Comparison of ENCODE assay signal across 15 cellular contexts in the genomic region with DNA sequence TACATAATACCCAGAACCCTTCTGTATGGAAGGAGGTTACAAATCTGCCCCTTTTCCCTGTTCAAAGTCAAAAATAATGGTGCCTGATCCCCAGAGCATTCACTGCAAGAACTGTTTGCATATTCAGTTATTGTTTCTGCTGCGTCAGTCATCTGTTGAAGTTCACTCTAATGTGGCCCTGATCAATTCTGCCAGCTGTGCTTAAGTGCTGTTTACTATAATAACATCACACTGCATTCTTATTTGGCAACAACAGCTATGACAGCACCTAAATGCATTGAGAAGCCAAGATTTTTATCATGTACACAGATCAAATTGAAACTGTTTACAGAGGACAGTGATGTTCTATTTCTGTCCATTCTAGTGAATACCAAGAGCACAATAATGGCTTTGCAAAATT.
DNase-seq lines count a peak whose midpoint lies in the region; ATAC-seq and TF ChIP-seq lines count a peak whose summit lies in the region.
"Had no signal": no experiment of that assay in that cellular context is flagged by ENCODE, and none has a peak within 500 bp of the region (broad histone marks: within the 10 kb centered on the region; RNA-seq: fewer than 3 reads in every experiment).

No MANE protein-coding gene starts in this region.

- no peaks in the 10 kb centered on the region for H3K27me3 Mint-ChIP-seq in mesothelial cell of epicardium (ENCODE audit: low read depth)
- H3K27me3 Mint-ChIP-seq: activated naive CD8-positive, alpha-beta T cell treated with anti-CD3 and anti-CD28 coated beads, Interleukin-2, amount 50 U/mL, for 24 hours; central memory CD8-positive, alpha-beta T cell had no signal

- intact Hi-C loops in right lobe of liver (cut with DNase I): no loop called here
- intact Hi-C loops in transverse colon (cut with DNase I; ENCODE audit: low total_unique reads): no loop called here

- H3K27ac ChIP-seq in right lobe of liver (no peak overlapping the region), transverse colon (no peak overlapping the region)

- H3K4me3 ChIP-seq in right lobe of liver (no peak overlapping the region), transverse colon (no peak overlapping the region)

- CTCF ChIA-PET in HEK293T (lab: Yijun Ruan, JAX): no interaction called here

- H3K36me3 Mint-ChIP-seq in mesothelial cell of epicardium: no peaks in the 10 kb centered on the region

- H3K27me3 ChIP-seq in right lobe of liver (no peaks in the 10 kb centered on the region), transverse colon (no peaks in the 10 kb centered on the region)

- ATAC-seq in right lobe of liver (no peak), GM21367 (IDR thresholded peaks at IDR 0.05; ENCODE audit: unreplicated experiment) (no peak)
- ATAC-seq: activated naive CD8-positive, alpha-beta T cell treated with anti-CD3 and anti-CD28 coated beads, Interleukin-2, amount 50 U/mL, for 24 hours; activated T-cell treated with anti-CD3 and anti-CD28 coated beads, Interleukin-2, amount 50 U/mL, for 4 hours had no signal

- H3K4me1 ChIP-seq in right lobe of liver (no peaks in the 10 kb centered on the region), transverse colon (no peaks in the 10 kb centered on the region)

- H3K9me3 Mint-ChIP-seq in mesothelial cell of epicardium: no peaks in the 10 kb centered on the region
- H3K9me3 Mint-ChIP-seq: activated naive CD8-positive, alpha-beta T cell treated with anti-CD3 and anti-CD28 coated beads, Interleukin-2, amount 50 U/mL, for 24 hours; activated T-cell treated with anti-CD3 and anti-CD28 coated beads, Interleukin-2, amount 50 U/mL, for 4 hours; neural crest cell had no signal

- TF ChIP-seq EP300 in transverse colon (IDR thresholded peaks at IDR 0.05; ENCODE audit: low read depth): no peak

- H3K4me1 Mint-ChIP-seq in mesothelial cell of epicardium: peaks cover 53% of the 10 kb centered on the region
- H3K4me1 Mint-ChIP-seq: activated naive CD8-positive, alpha-beta T cell treated with anti-CD3 and anti-CD28 coated beads, Interleukin-2, amount 50 U/mL, for 24 hours; central memory CD8-positive, alpha-beta T cell had no signal

- in situ Hi-C loops in transverse colon (cut with MboI; ENCODE audit: low pct_ligation_motif_present in 1 of 4, low pct_unique_long_range_greater_than_20kb in 1 of 4, low sequenced_read_pairs in 3 of 4): no loop called here

- WGBS in right lobe of liver (ENCODE audit: insufficient coverage, low coverage, low lambda C conversion rate, missing lambda C conversion rate): 36% methylated on average over 1 of the region's 1 CpG
- WGBS in transverse colon (ENCODE audit: low coverage in 1 of 2), 2 donors: 61 to 79% methylated on average over 1 of the region's 1 CpG

- H3K27ac Mint-ChIP-seq in mesothelial cell of epicardium: peak overlapping the region; percentile 60
- H3K27ac Mint-ChIP-seq: activated naive CD8-positive, alpha-beta T cell treated with anti-CD3 and anti-CD28 coated beads, Interleukin-2, amount 50 U/mL, for 24 hours had no signal

- DNase-seq in HEK293T (ENCODE audit: extremely low spot score): no peak
- DNase-seq in NCI-H1694 (lab: John Stamatoyannopoulos, UW): peak; percentile 67
- DNase-seq in NCI-H774 (lab: John Stamatoyannopoulos, UW): peak; percentile 18
- no peak for DNase-seq in mesothelial cell of epicardium (ENCODE audit: low spot score in 2 of 2, unreplicated experiment in 2 of 2)
- DNase-seq in right lobe of liver: no peak
- DNase-seq in transverse colon: no peak
- DNase-seq in NCI-H2196 (lab: John Stamatoyannopoulos, UW; ENCODE audit: unreplicated experiment): no peak
- DNase-seq: activated CD4-positive, alpha-beta T cell treated with anti-CD3 and anti-CD28 coated beads, Interleukin-2, amount 50 U/mL, for 1 hour; activated naive CD8-positive, alpha-beta T cell treated with anti-CD3 and anti-CD28 coated beads, Interleukin-2, amount 50 U/mL, for 24 hours; activated T-cell treated with anti-CD3 and anti-CD28 coated beads, Interleukin-2, amount 50 U/mL, for 4 hours; KBM-7; NCI-H2029 had no signal

- no peak for TF ChIP-seq CTCF in mesothelial cell of epicardium (IDR thresholded peaks at IDR 0.05; ENCODE audit: unreplicated experiment)
- TF ChIP-seq CTCF in right lobe of liver (IDR thresholded peaks at IDR 0.05): no peak
- no peak for TF ChIP-seq CTCF in transverse colon (IDR thresholded peaks at IDR 0.05)

- no peaks in the 10 kb centered on the region for H3K9me3 ChIP-seq in right lobe of liver
- no peaks in the 10 kb centered on the region for H3K9me3 ChIP-seq in transverse colon

- no peak overlapping the region for H3K4me3 Mint-ChIP-seq in mesothelial cell of epicardium
- H3K4me3 Mint-ChIP-seq: activated naive CD8-positive, alpha-beta T cell treated with anti-CD3 and anti-CD28 coated beads, Interleukin-2, amount 50 U/mL, for 24 hours; activated T-cell treated with anti-CD3 and anti-CD28 coated beads, Interleukin-2, amount 50 U/mL, for 4 hours; central memory CD8-positive, alpha-beta T cell; neural crest cell had no signal

- POLR2A ChIA-PET in HEK293T (lab: Yijun Ruan, JAX): no interaction called here

- H3K36me3 ChIP-seq in right lobe of liver (no peaks in the 10 kb centered on the region), transverse colon (no peaks in the 10 kb centered on the region)

- TF ChIP-seq POLR2A in right lobe of liver (IDR thresholded peaks at IDR 0.05) (no peak), transverse colon (IDR thresholded peaks at IDR 0.05) (no peak)

TF ChIP-seq in HEK293T, 16 proteins besides CTCF, POLR2A, EP300 and RAD21:
- TF ChIP-seq L3MBTL2 (conservative IDR thresholded peaks at IDR 0.05) (no peak), SP1 (IDR thresholded peaks at IDR 0.05) (no peak), TARDBP (IDR thresholded peaks at IDR 0.05) (no peak)
- TF ChIP-seq, protein P1, sequence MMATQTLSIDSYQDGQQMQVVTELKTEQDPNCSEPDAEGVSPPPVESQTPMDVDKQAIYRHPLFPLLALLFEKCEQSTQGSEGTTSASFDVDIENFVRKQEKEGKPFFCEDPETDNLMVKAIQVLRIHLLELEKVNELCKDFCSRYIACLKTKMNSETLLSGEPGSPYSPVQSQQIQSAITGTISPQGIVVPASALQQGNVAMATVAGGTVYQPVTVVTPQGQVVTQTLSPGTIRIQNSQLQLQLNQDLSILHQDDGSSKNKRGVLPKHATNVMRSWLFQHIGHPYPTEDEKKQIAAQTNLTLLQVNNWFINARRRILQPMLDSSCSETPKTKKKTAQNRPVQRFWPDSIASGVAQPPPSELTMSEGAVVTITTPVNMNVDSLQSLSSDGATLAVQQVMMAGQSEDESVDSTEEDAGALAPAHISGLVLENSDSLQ (IDR thresholded peaks at IDR 0.05): peak; percentile 48; the same call in 1 of the 2 replicates

Comparison
In these comparisons a context has a peak if more than half of its experiments do, and no peak if none do; other contexts are left out.
1. DNase-seq: peak in NCI-H1694 (single experiment) and NCI-H774 (single experiment); none in HEK293T (single experiment), mesothelial cell of epicardium (0 of 2), right lobe of liver (0 of 3), transverse colon (single experiment) and NCI-H2196 (single experiment).